In the genomic region with DNA sequence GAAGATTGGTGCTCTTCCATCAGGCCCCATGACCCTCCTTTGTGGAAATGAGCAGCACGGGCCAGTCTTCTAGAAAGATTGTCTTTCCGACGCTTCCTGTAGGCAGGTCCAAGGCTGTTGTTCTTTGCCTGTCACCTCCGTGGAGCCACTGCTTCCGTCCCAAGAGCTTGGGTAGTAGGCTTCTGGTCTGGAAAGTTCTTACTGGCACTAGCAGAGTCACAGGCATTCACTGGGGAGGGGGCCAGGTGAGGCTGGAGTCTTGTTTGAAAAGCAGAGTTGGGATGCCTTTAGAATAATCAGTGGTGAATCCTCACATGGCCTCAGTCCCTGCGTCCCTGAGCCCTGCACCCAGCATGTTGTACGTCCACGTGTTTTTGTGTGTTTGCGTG, we compare ENCODE assay signal across 14 cellular contexts.
DNase-seq lines count a peak whose midpoint lies in the region; ATAC-seq and TF ChIP-seq lines count a peak whose summit lies in the region.
"Had no signal": no experiment of that assay in that cellular context is flagged by ENCODE, and none has a peak within 500 bp of the region (broad histone marks: within the 10 kb centered on the region; RNA-seq: fewer than 3 reads in every experiment).

No MANE protein-coding gene starts in this region.

- no peak for ATAC-seq in activated CD8-positive, alpha-beta memory T cell treated with anti-CD3 and anti-CD28 coated beads, Interleukin-2, amount 10 ng/mL, durations not matched to agents 7 days and 5 days

- DNase-seq in activated CD8-positive, alpha-beta memory T cell treated with anti-CD3 and anti-CD28 coated beads for 24 hours: peak; percentile 4
- no peak for DNase-seq in activated CD8-positive, alpha-beta memory T cell treated with anti-CD3 and anti-CD28 coated beads, Interleukin-2, amount 10 ng/mL, durations not matched to agents 7 days and 5 days
- DNase-seq in Peyer's patch (no peak), vagina (ENCODE audit: extremely low spot score in 2 of 2) (peak; percentile 52 to 88), GOT3 (lab: John Stamatoyannopoulos, UW) (no peak), posterior vena cava (ENCODE audit: low spot score) (no peak), testis (no peak)
- DNase-seq: CD4-positive, CD25-positive, alpha-beta regulatory T cell; DMS53; GF-D8; H7 had no signal

- H3K36me3 Mint-ChIP-seq in activated CD8-positive, alpha-beta memory T cell treated with anti-CD3 and anti-CD28 coated beads, Interleukin-2, amount 10 ng/mL, durations not matched to agents 7 days and 5 days: no peaks in the 10 kb centered on the region
- H3K36me3 Mint-ChIP-seq: CD4-positive, CD25-positive, alpha-beta regulatory T cell had no signal

- WGBS in testis, 2 donors: 85 to 87% methylated on average over 9 of the region's 9 CpGs

- intact Hi-C loops in vagina (cut with DNase I) (no loop called here), posterior vena cava (cut with DNase I) (no loop called here), testis (cut with DNase I; ENCODE audit: low total_unique reads) (no loop called here)

- H3K9ac ChIP-seq in mucosa of rectum (ENCODE audit: low read depth in 1 of 2, low read length in 2 of 2): no peak overlapping the region
- H3K9ac ChIP-seq: BLaER1 treated with 17β-estradiol and CSF1 and Interleukin-3, amounts not matched to agents 10 nM and 100 nM had no signal

- peak overlapping the region in 3 of 4 donors; percentile 17 to 64 (median 49) for H3K27ac ChIP-seq in Peyer's patch
- peak overlapping the region; percentile 21 to 59 for H3K27ac ChIP-seq in mucosa of rectum (ENCODE audit: low read depth in 2 of 2, low read length in 2 of 2)
- H3K27ac ChIP-seq in vagina: no peak overlapping the region
- no peak overlapping the region for H3K27ac ChIP-seq in testis
- H3K27ac ChIP-seq: 22Rv1; BLaER1 treated with 17β-estradiol and CSF1 and Interleukin-3, amounts not matched to agents 10 nM and 100 nM had no signal

- CTCF ChIA-PET in activated CD8-positive, alpha-beta memory T cell treated with anti-CD3 and anti-CD28 coated beads, Interleukin-2, amount 10 ng/mL, durations not matched to agents 7 days and 5 days (lab: Charles Lee): no interaction called here

- H3K4me1 Mint-ChIP-seq in activated CD8-positive, alpha-beta memory T cell treated with anti-CD3 and anti-CD28 coated beads, Interleukin-2, amount 10 ng/mL, durations not matched to agents 7 days and 5 days: no peaks in the 10 kb centered on the region
- H3K4me1 Mint-ChIP-seq: CD4-positive, CD25-positive, alpha-beta regulatory T cell had no signal

- H3K27me3 ChIP-seq in Peyer's patch (no peaks in the 10 kb centered on the region), mucosa of rectum (ENCODE audit: control insufficient read depth in 2 of 2, insufficient read depth in 2 of 2, low read length in 2 of 2) (no peaks in the 10 kb centered on the region), vagina (no peaks in the 10 kb centered on the region), testis (no peaks in the 10 kb centered on the region)
- H3K27me3 ChIP-seq: BLaER1 treated with 17β-estradiol and CSF1 and Interleukin-3, amounts not matched to agents 10 nM and 100 nM had no signal

- H3K27ac Mint-ChIP-seq in activated CD8-positive, alpha-beta memory T cell treated with anti-CD3 and anti-CD28 coated beads, Interleukin-2, amount 10 ng/mL, durations not matched to agents 7 days and 5 days: no peak overlapping the region
- H3K27ac Mint-ChIP-seq: CD4-positive, CD25-positive, alpha-beta regulatory T cell had no signal

- H3K9me3 ChIP-seq in Peyer's patch: no peaks in the 10 kb centered on the region
- H3K9me3 ChIP-seq in mucosa of rectum (ENCODE audit: control insufficient read depth in 2 of 2, low read length in 2 of 2): no peaks in the 10 kb centered on the region
- H3K9me3 ChIP-seq in vagina: no peaks in the 10 kb centered on the region
- H3K9me3 ChIP-seq in testis: no peaks in the 10 kb centered on the region
- H3K9me3 ChIP-seq: BLaER1 treated with 17β-estradiol and CSF1 and Interleukin-3, amounts not matched to agents 10 nM and 100 nM had no signal

- H3K4me3 Mint-ChIP-seq in activated CD8-positive, alpha-beta memory T cell treated with anti-CD3 and anti-CD28 coated beads, Interleukin-2, amount 10 ng/mL, durations not matched to agents 7 days and 5 days: no peak overlapping the region
- H3K4me3 Mint-ChIP-seq: CD4-positive, CD25-positive, alpha-beta regulatory T cell had no signal

- TF ChIP-seq POLR2A in Peyer's patch (IDR thresholded peaks at IDR 0.05) (no peak), vagina (IDR thresholded peaks at IDR 0.05) (no peak), testis (IDR thresholded peaks at IDR 0.05) (no peak)

- H3K36me3 ChIP-seq in Peyer's patch: no peaks in the 10 kb centered on the region
- no peaks in the 10 kb centered on the region for H3K36me3 ChIP-seq in mucosa of rectum (ENCODE audit: control insufficient read depth in 2 of 2, insufficient read depth in 2 of 2, low read length in 2 of 2)
- no peaks in the 10 kb centered on the region for H3K36me3 ChIP-seq in vagina
- no peaks in the 10 kb centered on the region for H3K36me3 ChIP-seq in testis (ENCODE audit: low read depth, missing control alignments)
- H3K36me3 ChIP-seq: BLaER1 treated with 17β-estradiol and CSF1 and Interleukin-3, amounts not matched to agents 10 nM and 100 nM had no signal

- no peak for TF ChIP-seq CTCF in Peyer's patch (IDR thresholded peaks at IDR 0.05)
- TF ChIP-seq CTCF in vagina (IDR thresholded peaks at IDR 0.05): no peak
- no peak for TF ChIP-seq CTCF in testis (IDR thresholded peaks at IDR 0.05)

- H3K27me3 Mint-ChIP-seq in activated CD8-positive, alpha-beta memory T cell treated with anti-CD3 and anti-CD28 coated beads, Interleukin-2, amount 10 ng/mL, durations not matched to agents 7 days and 5 days: peaks cover 20% of the 10 kb centered on the region

- H3K4me1 ChIP-seq in Peyer's patch: peaks cover 0 to 16% (median 0%) of the 10 kb centered on the region in 4 donors
- H3K4me1 ChIP-seq in mucosa of rectum (ENCODE audit: control insufficient read depth in 2 of 2, insufficient read depth in 2 of 2, low read length in 2 of 2): peaks cover 16% of the 10 kb centered on the region in 2 donors
- no peaks in the 10 kb centered on the region for H3K4me1 ChIP-seq in vagina
- no peaks in the 10 kb centered on the region for H3K4me1 ChIP-seq in testis
- H3K4me1 ChIP-seq: BLaER1 treated with 17β-estradiol and CSF1 and Interleukin-3, amounts not matched to agents 10 nM and 100 nM had no signal

- H3K9me3 Mint-ChIP-seq in activated CD8-positive, alpha-beta memory T cell treated with anti-CD3 and anti-CD28 coated beads, Interleukin-2, amount 10 ng/mL, durations not matched to agents 7 days and 5 days (ENCODE audit: low read depth): no peaks in the 10 kb centered on the region

- H3K4me3 ChIP-seq in Peyer's patch: no peak overlapping the region
- H3K4me3 ChIP-seq in mucosa of rectum (ENCODE audit: low read length in 2 of 2): no peak overlapping the region
- H3K4me3 ChIP-seq in vagina: no peak overlapping the region
- H3K4me3 ChIP-seq in testis: no peak overlapping the region
- H3K4me3 ChIP-seq: BLaER1 treated with 17β-estradiol and CSF1 and Interleukin-3, amounts not matched to agents 10 nM and 100 nM had no signal

Comparison
In these comparisons a context has a peak if more than half of its experiments do, and no peak if none do; other contexts are left out.
1. DNase-seq: peak in activated CD8-positive, alpha-beta memory T cell treated with anti-CD3 and anti-CD28 coated beads for 24 hours (single experiment) and vagina (2 of 2); none in activated CD8-positive, alpha-beta memory T cell treated with anti-CD3 and anti-CD28 coated beads, Interleukin-2, amount 10 ng/mL, durations not matched to agents 7 days and 5 days (single experiment), Peyer's patch (0 of 3), GOT3 (single experiment), posterior vena cava (single experiment) and testis (single experiment).
2. H3K27ac ChIP-seq: peak in Peyer's patch (3 of 4) and mucosa of rectum (2 of 2); none in vagina (single experiment) and testis (0 of 2).